1 cellular context compared by ENCODE assay signal in the genomic region with DNA sequence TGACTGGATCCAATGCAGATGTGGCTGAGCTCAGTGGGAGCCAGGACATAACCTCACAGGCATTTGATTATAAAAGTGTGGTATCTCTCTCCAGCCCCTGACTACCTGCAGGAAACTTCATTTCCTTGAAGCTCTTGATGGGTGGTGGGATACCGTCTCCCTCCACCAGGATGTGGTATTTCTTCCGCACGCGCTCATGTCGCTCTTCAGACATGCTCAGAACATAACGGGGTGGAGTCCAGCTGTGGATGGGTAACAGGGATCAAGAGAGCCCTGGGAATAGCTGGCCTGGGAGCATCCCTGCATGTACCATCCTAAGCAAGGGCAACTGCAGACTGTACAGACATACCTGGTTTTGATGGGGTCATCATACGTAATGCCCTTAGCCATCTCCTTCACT.
TF ChIP-seq lines count a peak whose summit lies in the region.

No MANE protein-coding gene starts in this region.

TF ChIP-seq in WTC11, 78 proteins besides CTCF, POLR2A, EP300 and RAD21 (continued from another document):
- TF ChIP-seq GABPB1 (CRISPR knock-in tag; IDR thresholded peaks at IDR 0.05) (no peak), ZBTB21 (CRISPR knock-in tag; IDR thresholded peaks at IDR 0.05; ENCODE audit: borderline replicate concordance) (no peak)
